ENCODE assay signal across 8 cellular contexts in genomic region chr11:75428301-75428724, GRCh38. TPM values are rescaled to one million over a fixed set of nuclear protein-coding genes. Genes with fewer than 3 reads are reported as not detected.
DNase-seq lines count a peak whose midpoint lies in the region; ATAC-seq and TF ChIP-seq lines count a peak whose summit lies in the region.

No MANE protein-coding gene starts in this region.

- peak overlapping the region; percentile 38 to 45 for H3K4me3 ChIP-seq in cardiac fibroblast (replicated peaks in 1 of 2; ENCODE audit: low read depth in 2 of 2, low read length in 2 of 2)

- TF ChIP-seq CTCF in cardiac fibroblast (IDR thresholded peaks at IDR 0.05; ENCODE audit: low read depth, low read length): no peak

- intact Hi-C loops in left colon (cut with DNase I, micrococcal nuclease): no loop called here

- ATAC-seq in HG03521 (IDR thresholded peaks at IDR 0.05; ENCODE audit: unreplicated experiment): peak; percentile 83
- ATAC-seq in left colon: peak; percentile 25
- ATAC-seq in GM21529 (IDR thresholded peaks at IDR 0.05; ENCODE audit: unreplicated experiment): no peak

- DNase-seq in GM03348 (ENCODE audit: low spot score): peak; percentile 96
- peak in 3 of 4 experiments; percentile 31 to 56 (median 41) for DNase-seq in activated CD4-positive, CD25-positive, alpha-beta regulatory T cell (lab: John Stamatoyannopoulos, UW)
- peak; percentile 91 to 95 for DNase-seq in cardiac fibroblast (ENCODE audit: low read depth in 2 of 2)
- DNase-seq in left colon: peak; percentile 83 to 94
- peak; percentile 63 to 78 for DNase-seq in stimulated activated CD4-positive, alpha-beta T cell treated with anti-CD3 and anti-CD28 coated beads, Interleukin-2, amount 100 ng/mL, for 24 hours
- no peak for DNase-seq in UCSD-AML1 (lab: John Stamatoyannopoulos, UW; ENCODE audit: unreplicated experiment)

RNA-seq across cellular contexts. Expression of gene KLHL35, which starts 4.7 kb away (rescaled TPM):
- under 1 TPM in 1 of 2 donors, not detected in 1; 0.37 TPM for total RNA-seq in left colon

RNA-seq across cellular contexts. Expression of gene RPS3, which starts 29.0 kb away (rescaled TPM):
- total RNA-seq in left colon: 1,000 to 10,000 TPM; 1,894 to 1,934 TPM
